Comparison of ENCODE assay signal across 10 cellular contexts in genomic region chr20:38863024-38863851, GRCh38. TPM values are rescaled to one million over a fixed set of nuclear protein-coding genes. Genes with fewer than 3 reads are reported as not detected.
DNase-seq lines count a peak whose midpoint lies in the region; ATAC-seq and TF ChIP-seq lines count a peak whose summit lies in the region.
"Had no signal": no experiment of that assay in that cellular context is flagged by ENCODE, and none has a peak within 500 bp of the region (broad histone marks: within the 10 kb centered on the region; RNA-seq: fewer than 3 reads in every experiment).

No MANE protein-coding gene starts in this region.

- H3K36me3 ChIP-seq in gastroesophageal sphincter (no peaks in the 10 kb centered on the region), heart left ventricle (no peaks in the 10 kb centered on the region)

- no peak for TF ChIP-seq EP300 in gastroesophageal sphincter (IDR thresholded peaks at IDR 0.05)

- peaks cover 9% of the 10 kb centered on the region for H3K27me3 ChIP-seq in gastroesophageal sphincter
- H3K27me3 ChIP-seq in heart left ventricle, result no peaks in the 10 kb centered on the region

- 44 to 71% methylated on average over 6 to 9 of the region's 12 CpGs for WGBS in gastroesophageal sphincter (ENCODE audit: low coverage in 1 of 2), 2 donors
- WGBS in heart left ventricle, 4 donors, result 57 to 71% (median 61%) methylated on average over 11 to 12 of the region's 12 CpGs

- TF ChIP-seq POLR2A in gastroesophageal sphincter (IDR thresholded peaks at IDR 0.05) (no peak), heart left ventricle (IDR thresholded peaks at IDR 0.05) (no peak)

- H3K9me3 ChIP-seq in gastroesophageal sphincter (no peaks in the 10 kb centered on the region), heart left ventricle (no peaks in the 10 kb centered on the region)

- TF ChIP-seq CTCF in gastroesophageal sphincter (IDR thresholded peaks at IDR 0.05) (no peak), heart left ventricle (IDR thresholded peaks at IDR 0.05) (no peak)

- H3K4me1 ChIP-seq in gastroesophageal sphincter (no peaks in the 10 kb centered on the region), heart left ventricle (peaks cover 0 to 41% (median 12%) of the 10 kb centered on the region in 12 donors)

- peak; percentile 57 for DNase-seq in stimulated activated naive CD4-positive, alpha-beta T cell treated with Interleukin-2 at 50 U/mL for 16 hours (lab: John Stamatoyannopoulos, UW)
- DNase-seq in stimulated activated naive CD4-positive, alpha-beta T cell (lab: John Stamatoyannopoulos, UW), result no peak
- DNase-seq in activated CD8-positive, alpha-beta memory T cell treated with anti-CD3 and anti-CD28 coated beads, Interleukin-2, amount 50 U/mL, for 48 hours, result peak; percentile 66
- peak; percentile 44 for DNase-seq in stimulated activated CD8-positive, alpha-beta memory T cell treated with anti-CD3 and anti-CD28 coated beads, Interleukin-4, amount 100 ng/mL, for 24 hours (ENCODE audit: low read depth)
- DNase-seq in DMS 273 treated with DMSO at 0.1 percent for 48 hours (lab: John Stamatoyannopoulos, UW) (no peak), heart left ventricle (no peak)

- ATAC-seq in HG03565 (IDR thresholded peaks at IDR 0.05; ENCODE audit: unreplicated experiment) (peak; percentile 59), gastroesophageal sphincter (no peak), heart left ventricle (no peak)

- H3K4me3 ChIP-seq in gastroesophageal sphincter (no peak overlapping the region), heart left ventricle (no peak overlapping the region)

- intact Hi-C loops in heart left ventricle (cut with DNase I), result no loop called here

- H3K27ac ChIP-seq in gastroesophageal sphincter, result no peak overlapping the region
- no peak overlapping the region for H3K27ac ChIP-seq in heart left ventricle
- H3K27ac ChIP-seq: VCaP had no signal

RNA-seq across cellular contexts. Expression of gene PPP1R16B, which starts 57.7 kb away (rescaled TPM):
- 1 to 10 TPM; 4.1 to 10.0 (median 5.5) TPM for total RNA-seq in gastroesophageal sphincter
- 10 to 100 TPM in 1 of 9 donors, 1 to 10 TPM in 8; 3.4 to 11.8 (median 6.9) TPM for total RNA-seq in heart left ventricle
- 10 to 100 TPM in 1 of 2 donors, 1 to 10 TPM in 1; 1.9 to 12.2 TPM for polyA plus RNA-seq in heart left ventricle
- polyA plus RNA-seq: BJ had no signal

Comparison
In these comparisons a context has a peak if more than half of its experiments do, and no peak if none do; other contexts are left out.
1. DNase-seq: peak in stimulated activated naive CD4-positive, alpha-beta T cell treated with Interleukin-2 at 50 U/mL for 16 hours (single experiment), activated CD8-positive, alpha-beta memory T cell treated with anti-CD3 and anti-CD28 coated beads, Interleukin-2, amount 50 U/mL, for 48 hours (single experiment) and stimulated activated CD8-positive, alpha-beta memory T cell treated with anti-CD3 and anti-CD28 coated beads, Interleukin-4, amount 100 ng/mL, for 24 hours (single experiment); none in stimulated activated naive CD4-positive, alpha-beta T cell (0 of 6), DMS 273 treated with DMSO at 0.1 percent for 48 hours (single experiment) and heart left ventricle (0 of 5).